Comparison of ENCODE assay signal across 14 cellular contexts in the genomic region with DNA sequence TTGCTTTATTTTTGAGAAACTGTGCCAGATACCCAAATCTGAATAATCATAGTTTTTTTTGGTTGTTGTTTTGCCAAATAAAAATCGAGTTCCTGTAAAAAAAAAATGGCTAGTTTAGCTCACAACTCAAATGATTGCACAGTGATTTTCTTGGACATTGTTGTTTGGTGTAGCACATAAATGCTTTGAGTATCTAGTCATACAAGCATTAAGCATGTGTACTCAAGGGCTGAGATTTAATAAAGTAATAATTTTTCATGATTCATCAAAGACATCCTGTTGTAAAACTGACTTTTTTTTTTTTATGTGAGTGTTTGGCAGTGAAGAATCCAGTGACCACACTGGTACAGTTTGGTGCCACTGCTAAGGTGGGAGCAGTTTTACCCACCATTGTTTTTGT.
"Had no signal": no experiment of that assay in that cellular context is flagged by ENCODE, and none has a peak within 500 bp of the region (broad histone marks: within the 10 kb centered on the region; RNA-seq: fewer than 3 reads in every experiment).

No MANE protein-coding gene starts in this region.

- H3K36me3 Mint-ChIP-seq: naive B cell had no signal

- ATAC-seq: left lobe of liver, right lobe of liver, T-helper 17 cell had no signal

- H3K9me3 ChIP-seq: ovary, right lobe of liver, testis had no signal

- DNase-seq: activated CD4-positive, alpha-beta memory T cell treated with anti-CD3 and anti-CD28 coated beads, Interleukin-2, amount 10 ng/mL, durations not matched to agents 7 days and 5 days; activated CD4-positive, alpha-beta T cell treated with anti-CD3 and anti-CD28 coated beads for 4 hours; activated effector memory CD4-positive, alpha-beta T cell treated with Interleukin-2 at 50 U/mL for 16 hours; activated naive CD4-positive, alpha-beta T cell treated with anti-CD3 and anti-CD28 coated beads, Interleukin-2, amount 50 U/mL, for 16 hours; activated T-cell treated with anti-CD3 and anti-CD28 coated beads, Interleukin-2, amount 50 U/mL, for 24 hours; head of caudate nucleus; immature natural killer cell; naive B cell; ovary; right lobe of liver; T-helper 17 cell; testis had no signal

- H3K4me3 Mint-ChIP-seq: activated CD4-positive, alpha-beta memory T cell treated with anti-CD3 and anti-CD28 coated beads, Interleukin-2, amount 10 ng/mL, durations not matched to agents 7 days and 5 days; activated T-cell treated with anti-CD3 and anti-CD28 coated beads, Interleukin-2, amount 50 U/mL, for 24 hours; immature natural killer cell; naive B cell; stimulated activated naive CD8-positive, alpha-beta T cell treated with anti-CD3 and anti-CD28 coated beads, Interleukin-15, Interleukin-2, amounts not matched to agents 100 ng/mL and 50 ng/mL, for 24 hours; T-helper 17 cell had no signal

- H3K9me3 Mint-ChIP-seq: activated CD4-positive, alpha-beta memory T cell treated with anti-CD3 and anti-CD28 coated beads, Interleukin-2, amount 10 ng/mL, durations not matched to agents 7 days and 5 days; activated T-cell treated with anti-CD3 and anti-CD28 coated beads, Interleukin-2, amount 50 U/mL, for 24 hours; immature natural killer cell; naive B cell; stimulated activated naive CD8-positive, alpha-beta T cell treated with anti-CD3 and anti-CD28 coated beads, Interleukin-15, Interleukin-2, amounts not matched to agents 100 ng/mL and 50 ng/mL, for 24 hours had no signal

- H3K27ac Mint-ChIP-seq: activated CD4-positive, alpha-beta memory T cell treated with anti-CD3 and anti-CD28 coated beads, Interleukin-2, amount 10 ng/mL, durations not matched to agents 7 days and 5 days; activated T-cell treated with anti-CD3 and anti-CD28 coated beads, Interleukin-2, amount 50 U/mL, for 24 hours; immature natural killer cell; naive B cell; stimulated activated naive CD8-positive, alpha-beta T cell treated with anti-CD3 and anti-CD28 coated beads, Interleukin-15, Interleukin-2, amounts not matched to agents 100 ng/mL and 50 ng/mL, for 24 hours; T-helper 17 cell had no signal

- H3K4me3 ChIP-seq: ovary, right lobe of liver, testis had no signal

- H3K27me3 ChIP-seq: ovary, right lobe of liver, testis had no signal

- H3K27me3 Mint-ChIP-seq: activated T-cell treated with anti-CD3 and anti-CD28 coated beads, Interleukin-2, amount 50 U/mL, for 24 hours had no signal

- H3K27ac ChIP-seq: right lobe of liver, testis had no signal

- H3K36me3 ChIP-seq: ovary, right lobe of liver had no signal

- H3K4me1 Mint-ChIP-seq: activated CD4-positive, alpha-beta memory T cell treated with anti-CD3 and anti-CD28 coated beads, Interleukin-2, amount 10 ng/mL, durations not matched to agents 7 days and 5 days; immature natural killer cell; naive B cell; T-helper 17 cell had no signal
